17 cellular contexts compared by ENCODE assay signal in the genomic region with DNA sequence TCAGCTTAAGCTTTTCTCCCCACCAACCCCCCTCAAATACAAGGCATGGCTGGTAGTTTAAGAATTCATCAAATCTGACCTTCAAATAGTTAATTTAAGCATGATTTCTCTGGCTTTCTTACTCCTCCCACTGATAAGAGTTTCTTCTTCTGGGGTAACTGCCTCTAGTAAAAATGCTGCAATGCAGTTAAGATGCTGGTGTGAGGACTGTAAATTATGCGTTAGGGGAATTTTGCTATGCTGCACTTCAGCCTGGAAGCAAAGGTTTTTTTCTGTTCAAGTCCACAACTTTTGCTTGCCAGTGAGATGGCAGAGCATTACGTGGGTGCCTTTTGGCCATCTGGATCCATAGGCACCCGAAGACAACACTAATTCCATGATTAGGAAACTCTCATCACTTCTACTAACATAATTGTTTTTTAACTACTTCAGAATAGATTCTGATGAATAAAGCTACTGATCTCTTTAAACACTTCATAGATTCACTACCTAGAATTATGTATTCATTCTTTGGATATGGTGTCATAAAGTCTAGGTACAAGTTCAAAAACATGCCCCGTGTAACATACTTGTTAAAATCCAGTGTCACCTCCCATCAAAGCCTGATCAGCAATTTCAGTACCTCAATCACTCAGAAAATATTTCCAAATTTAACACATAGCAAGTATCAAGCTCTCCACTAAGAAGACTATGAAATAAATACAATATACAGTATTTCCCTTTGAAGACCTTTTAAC. TPM values are rescaled to one million over a fixed set of nuclear protein-coding genes. Genes with fewer than 3 reads are reported as not detected.
DNase-seq lines count a peak whose midpoint lies in the region; ATAC-seq and TF ChIP-seq lines count a peak whose summit lies in the region.
"Had no signal": no experiment of that assay in that cellular context is flagged by ENCODE, and none has a peak within 500 bp of the region (broad histone marks: within the 10 kb centered on the region; RNA-seq: fewer than 3 reads in every experiment).

No MANE protein-coding gene starts in this region.

- no peak overlapping the region for H3K27ac Mint-ChIP-seq in activated T-helper 17 cell treated with anti-CD3 and anti-CD28 coated beads, Interleukin-2, amount 50 U/mL, for 72 hours
- H3K27ac Mint-ChIP-seq in nephron, result peak overlapping the region; percentile 1 to 42 (median 12)
- H3K27ac Mint-ChIP-seq in activated T-helper 2 cell treated with anti-CD3 and anti-CD28 coated beads, Interferon-gamma antibody, Interleukin-2, Interleukin-4, amounts not matched to agents 10 μg/mL and 5 μg/mL and 100 μg/mL, durations not matched to agents 14 hours and 24 hours and 36 hours, result no peak overlapping the region

- H3K4me1 ChIP-seq in ACC112 (ENCODE audit: control insufficient read depth, insufficient read depth, low read length, unreplicated experiment) (peaks cover 3% of the 10 kb centered on the region), HEK293 (ENCODE audit: control insufficient read depth, insufficient read depth, low read length) (peaks cover 7% of the 10 kb centered on the region)
- H3K4me1 ChIP-seq: A549, HAP-1 had no signal

- no peak overlapping the region for H3K4me3 Mint-ChIP-seq in activated T-helper 17 cell treated with anti-CD3 and anti-CD28 coated beads, Interleukin-2, amount 50 U/mL, for 72 hours
- no peak overlapping the region for H3K4me3 Mint-ChIP-seq in nephron
- no peak overlapping the region for H3K4me3 Mint-ChIP-seq in activated T-helper 2 cell treated with anti-CD3 and anti-CD28 coated beads, Interferon-gamma antibody, Interleukin-2, Interleukin-4, amounts not matched to agents 10 μg/mL and 5 μg/mL and 100 μg/mL, durations not matched to agents 14 hours and 24 hours and 36 hours (ENCODE audit: low read depth)
- H3K4me3 Mint-ChIP-seq: CD4-positive, alpha-beta memory T cell had no signal

- CTCF ChIA-PET in HEK293 (lab: Yijun Ruan, JAX), result interaction anchor here (0.6 to 4.5 kb wide), 10 partner anchors 11 to 458 kb away, joined by 3 to 49 read pairs (median 4); no protein-coding TSS in a partner anchor

- no peaks in the 10 kb centered on the region for H3K4me1 Mint-ChIP-seq in activated T-helper 17 cell treated with anti-CD3 and anti-CD28 coated beads, Interleukin-2, amount 50 U/mL, for 72 hours
- H3K4me1 Mint-ChIP-seq in nephron, result peaks cover 15% of the 10 kb centered on the region
- peaks cover 2% of the 10 kb centered on the region for H3K4me1 Mint-ChIP-seq in activated T-helper 2 cell treated with anti-CD3 and anti-CD28 coated beads, Interferon-gamma antibody, Interleukin-2, Interleukin-4, amounts not matched to agents 10 μg/mL and 5 μg/mL and 100 μg/mL, durations not matched to agents 14 hours and 24 hours and 36 hours (ENCODE audit: low read depth)
- H3K4me1 Mint-ChIP-seq: CD4-positive, alpha-beta memory T cell had no signal

- H3K27ac ChIP-seq in ACC112 (ENCODE audit: low read depth, low read length) (no peak overlapping the region), HEK293 (ENCODE audit: extremely low read depth, low read depth, low read length) (no peak overlapping the region)
- H3K27ac ChIP-seq: A549 had no signal

- DNase-seq in HUDEP-2 (lab: John Stamatoyannopoulos, UW; ENCODE audit: unreplicated experiment in 76 of 76), result no peak
- no peak for DNase-seq in activated T-helper 2 cell treated with anti-CD3 and anti-CD28 coated beads, Interferon-gamma antibody, Interleukin-2, Interleukin-4, amounts not matched to agents 10 μg/mL and 5 μg/mL and 100 μg/mL, durations not matched to agents 14 hours and 24 hours and 36 hours (ENCODE audit: low spot score)
- DNase-seq: 8988T; C1 segment of cervical spinal cord; Calu3; CD4-positive, alpha-beta memory T cell; COR-L47; DMS153; DND-41; GOT3 had no signal

- POLR2A ChIA-PET in HEK293 (lab: Yijun Ruan, JAX), result interaction anchor here (0.6 kb wide), 1 partner anchor 32 kb away, joined by 4 read pairs; no protein-coding TSS in a partner anchor

- H3K27me3 ChIP-seq in ACC112 (ENCODE audit: insufficient read depth, low read length), result no peaks in the 10 kb centered on the region

- no peaks in the 10 kb centered on the region for H3K9me3 Mint-ChIP-seq in activated T-helper 17 cell treated with anti-CD3 and anti-CD28 coated beads, Interleukin-2, amount 50 U/mL, for 72 hours
- H3K9me3 Mint-ChIP-seq in nephron, result peaks cover 3% of the 10 kb centered on the region
- no peaks in the 10 kb centered on the region for H3K9me3 Mint-ChIP-seq in activated T-helper 2 cell treated with anti-CD3 and anti-CD28 coated beads, Interferon-gamma antibody, Interleukin-2, Interleukin-4, amounts not matched to agents 10 μg/mL and 5 μg/mL and 100 μg/mL, durations not matched to agents 14 hours and 24 hours and 36 hours

- TF ChIP-seq CTCF in HEK293 (tag by site-specific recombination; IDR thresholded peaks at IDR 0.05), result no peak
- TF ChIP-seq CTCF in nephron (IDR thresholded peaks at IDR 0.05; ENCODE audit: unreplicated experiment in 3 of 3), result no peak

- peak overlapping the region; percentile 47 for H2AFZ ChIP-seq in ACC112 (ENCODE audit: low read length, unreplicated experiment)

- H3K36me3 ChIP-seq in ACC112 (ENCODE audit: insufficient read depth, low read length) (no peaks in the 10 kb centered on the region), HEK293 (ENCODE audit: control insufficient read depth in 2 of 2, insufficient read depth in 1 of 2, low read length in 2 of 2) (no peaks in the 10 kb centered on the region)
- H3K36me3 ChIP-seq: HAP-1 had no signal

- H3K9me3 ChIP-seq in HEK293 (ENCODE audit: control insufficient read depth, insufficient read depth, low read depth, low read length), result no peaks in the 10 kb centered on the region
- H3K9me3 ChIP-seq: A549, HAP-1 had no signal

- no peaks in the 10 kb centered on the region for H3K36me3 Mint-ChIP-seq in activated T-helper 17 cell treated with anti-CD3 and anti-CD28 coated beads, Interleukin-2, amount 50 U/mL, for 72 hours (ENCODE audit: low read depth)
- H3K36me3 Mint-ChIP-seq in nephron (ENCODE audit: low read depth), result no peaks in the 10 kb centered on the region
- no peaks in the 10 kb centered on the region for H3K36me3 Mint-ChIP-seq in activated T-helper 2 cell treated with anti-CD3 and anti-CD28 coated beads, Interferon-gamma antibody, Interleukin-2, Interleukin-4, amounts not matched to agents 10 μg/mL and 5 μg/mL and 100 μg/mL, durations not matched to agents 14 hours and 24 hours and 36 hours (ENCODE audit: low read depth)
- H3K36me3 Mint-ChIP-seq: CD4-positive, alpha-beta memory T cell had no signal

- intact Hi-C loops in activated T-helper 2 cell treated with anti-CD3 and anti-CD28 coated beads, Interferon-gamma antibody, Interleukin-2, Interleukin-4, amounts not matched to agents 10 μg/mL and 5 μg/mL and 100 μg/mL, durations not matched to agents 14 hours and 24 hours and 36 hours (cut with micrococcal nuclease), result no loop called here

- H3K79me2 ChIP-seq in ACC112 (ENCODE audit: control insufficient read depth, insufficient read depth, low read length, unreplicated experiment), result no peaks in the 10 kb centered on the region

- peaks cover 9% of the 10 kb centered on the region for H3K27me3 Mint-ChIP-seq in activated T-helper 17 cell treated with anti-CD3 and anti-CD28 coated beads, Interleukin-2, amount 50 U/mL, for 72 hours
- H3K27me3 Mint-ChIP-seq in nephron (ENCODE audit: low read depth), result peaks cover 3% of the 10 kb centered on the region
- peaks cover 39% of the 10 kb centered on the region for H3K27me3 Mint-ChIP-seq in activated T-helper 2 cell treated with anti-CD3 and anti-CD28 coated beads, Interferon-gamma antibody, Interleukin-2, Interleukin-4, amounts not matched to agents 10 μg/mL and 5 μg/mL and 100 μg/mL, durations not matched to agents 14 hours and 24 hours and 36 hours (ENCODE audit: low read depth)

- ATAC-seq in activated T-helper 17 cell treated with anti-CD3 and anti-CD28 coated beads, Interleukin-2, amount 50 U/mL, for 72 hours (replicated peaks), result peak; percentile 14
- ATAC-seq in GM19455 (IDR thresholded peaks at IDR 0.05; ENCODE audit: unreplicated experiment), result no peak
- ATAC-seq: A549 had no signal

- no peak overlapping the region for H3K4me3 ChIP-seq in ACC112 (ENCODE audit: low read depth, low read length)
- H3K4me3 ChIP-seq in HEK293 (ENCODE audit: low read depth, low read length), result no peak overlapping the region
- H3K4me3 ChIP-seq: A549, HAP-1 had no signal

TF ChIP-seq in HEK293, 187 proteins besides CTCF, POLR2A, EP300 and RAD21 (continues in another document):
- TF ChIP-seq, protein P1, sequence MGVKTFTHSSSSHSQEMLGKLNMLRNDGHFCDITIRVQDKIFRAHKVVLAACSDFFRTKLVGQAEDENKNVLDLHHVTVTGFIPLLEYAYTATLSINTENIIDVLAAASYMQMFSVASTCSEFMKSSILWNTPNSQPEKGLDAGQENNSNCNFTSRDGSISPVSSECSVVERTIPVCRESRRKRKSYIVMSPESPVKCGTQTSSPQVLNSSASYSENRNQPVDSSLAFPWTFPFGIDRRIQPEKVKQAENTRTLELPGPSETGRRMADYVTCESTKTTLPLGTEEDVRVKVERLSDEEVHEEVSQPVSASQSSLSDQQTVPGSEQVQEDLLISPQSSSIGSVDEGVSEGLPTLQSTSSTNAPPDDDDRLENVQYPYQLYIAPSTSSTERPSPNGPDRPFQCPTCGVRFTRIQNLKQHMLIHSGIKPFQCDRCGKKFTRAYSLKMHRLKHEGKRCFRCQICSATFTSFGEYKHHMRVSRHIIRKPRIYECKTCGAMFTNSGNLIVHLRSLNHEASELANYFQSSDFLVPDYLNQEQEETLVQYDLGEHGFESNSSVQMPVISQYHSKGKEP (tag by site-specific recombination; IDR thresholded peaks at IDR 0.05), result peak; percentile 21; the same call in 1 of the 2 replicates

RNA-seq across cellular contexts. Expression of a gene that starts 8.8 kb away (rescaled TPM):
- total RNA-seq in activated T-helper 17 cell treated with anti-CD3 and anti-CD28 coated beads, Interleukin-2, amount 50 U/mL, for 72 hours, result 10 to 100 TPM; 35.2 to 50.9 TPM
- 33.6 and 34.5 TPM in 2 replicates for total RNA-seq in activated T-helper 2 cell treated with anti-CD3 and anti-CD28 coated beads, Interferon-gamma antibody, Interleukin-2, Interleukin-4, amounts not matched to agents 10 μg/mL and 5 μg/mL and 100 μg/mL, durations not matched to agents 14 hours and 24 hours and 36 hours

Comparison
In these comparisons a context has a peak if more than half of its experiments do, and no peak if none do; other contexts are left out.
1. H3K27ac Mint-ChIP-seq: peak in nephron (3 of 3); none in activated T-helper 17 cell treated with anti-CD3 and anti-CD28 coated beads, Interleukin-2, amount 50 U/mL, for 72 hours (single experiment) and activated T-helper 2 cell treated with anti-CD3 and anti-CD28 coated beads, Interferon-gamma antibody, Interleukin-2, Interleukin-4, amounts not matched to agents 10 μg/mL and 5 μg/mL and 100 μg/mL, durations not matched to agents 14 hours and 24 hours and 36 hours (single experiment).